8 cellular contexts compared by ENCODE assay signal in genomic region chr13:29369060-29369743, GRCh38.
DNase-seq lines count a peak whose midpoint lies in the region; ATAC-seq and TF ChIP-seq lines count a peak whose summit lies in the region.

No MANE protein-coding gene starts in this region.

- H3K27ac Mint-ChIP-seq in GM23338 = no peak overlapping the region
- H3K27ac Mint-ChIP-seq in memory B cell = no peak overlapping the region

- 0 out of 2 replicates have a peak, but pooled peaks cover 3% of the 10 kb centered on the region for H3K9me2 ChIP-seq in GM23338 (ENCODE audit: insufficient read depth)

- H3K27me3 ChIP-seq in GM23338 (ENCODE audit: insufficient read depth) = no peaks in the 10 kb centered on the region

- DNase-seq in AG09319 (ENCODE audit: extremely low read depth, low read depth) (no peak), GM23338 (ENCODE audit: low spot score) (peak; percentile 81), NOMO-1 (lab: John Stamatoyannopoulos, UW; ENCODE audit: unreplicated experiment in 2 of 2) (peak; percentile 93 to 100), choroid plexus epithelial cell (ENCODE audit: low read depth) (peak; percentile 72), memory B cell (ENCODE audit: low spot score in 2 of 2) (peak in 1 of 2 donors; percentile 39)
- no peak for DNase-seq in activated CD4-positive, alpha-beta T cell treated with anti-CD3 and anti-CD28 coated beads, Interleukin-2, amount 50 U/mL, for 4 hours

- H3K4me2 ChIP-seq in GM23338 = no peak overlapping the region

- H3K27me3 Mint-ChIP-seq in GM23338 (ENCODE audit: insufficient read depth, low read depth, poor library complexity) (peaks cover 1% of the 10 kb centered on the region), memory B cell (peaks cover 1% of the 10 kb centered on the region)

- H3K4me3 ChIP-seq in GM23338 (no peak overlapping the region), choroid plexus epithelial cell (ENCODE audit: low read depth, low read length) (no peak overlapping the region)

- no peaks in the 10 kb centered on the region for H4K20me1 ChIP-seq in GM23338 (replicated peaks; ENCODE audit: insufficient read depth)

- H3F3A ChIP-seq in GM23338 (replicated peaks; ENCODE audit: low read depth) = no peaks in the 10 kb centered on the region

- ATAC-seq in GM23338 (peak; percentile 85), memory B cell (ENCODE audit: low read depth) (peak; percentile 99), HG03196 (IDR thresholded peaks at IDR 0.05; ENCODE audit: unreplicated experiment) (no peak), GM21515 (IDR thresholded peaks at IDR 0.05; ENCODE audit: unreplicated experiment) (no peak)

- no peak overlapping the region for H3K27ac ChIP-seq in GM23338 (ENCODE audit: low read depth)

- H3K4me1 ChIP-seq in GM23338 (ENCODE audit: insufficient read depth) = no peaks in the 10 kb centered on the region

- H3K36me3 ChIP-seq in GM23338 (ENCODE audit: insufficient read depth) = no peaks in the 10 kb centered on the region

- H3K36me3 Mint-ChIP-seq in GM23338 (ENCODE audit: low read depth) (peaks cover 2% of the 10 kb centered on the region; the same call in 1 of the 3 replicates), memory B cell (no peaks in the 10 kb centered on the region)

- H3K79me2 ChIP-seq in GM23338 (replicated peaks; ENCODE audit: insufficient read depth) = no peaks in the 10 kb centered on the region

- peak; percentile 56 for TF ChIP-seq CTCF in AG09319 (IDR thresholded peaks at IDR 0.05; ENCODE audit: low read depth, low read length)
- TF ChIP-seq CTCF in GM23338 (conservative IDR thresholded peaks at IDR 0.05; ENCODE audit: low read depth in 2 of 2) = peak; percentile 74 to 76
- TF ChIP-seq CTCF in choroid plexus epithelial cell (conservative IDR thresholded peaks at IDR 0.05; ENCODE audit: low read depth, low read length) = peak; percentile 73

- H2AFZ ChIP-seq in GM23338 = no peak overlapping the region

- H3K4me1 Mint-ChIP-seq in GM23338 = no peaks in the 10 kb centered on the region; the same call in 2 of the 3 replicates
- peaks cover 3% of the 10 kb centered on the region for H3K4me1 Mint-ChIP-seq in memory B cell

- H3K9me3 Mint-ChIP-seq in GM23338 (peaks cover 11% of the 10 kb centered on the region), memory B cell (no peaks in the 10 kb centered on the region)

- no peak overlapping the region for H3K4me3 Mint-ChIP-seq in GM23338
- no peak overlapping the region for H3K4me3 Mint-ChIP-seq in memory B cell

TF ChIP-seq in GM23338, 12 proteins besides CTCF, POLR2A, EP300 and RAD21:
- no peak for TF ChIP-seq JUNB (IDR thresholded peaks at IDR 0.05; ENCODE audit: unreplicated experiment)
- no peak for TF ChIP-seq ZNF462 (CRISPR knock-in tag; IDR thresholded peaks at IDR 0.05)
- no peak for TF ChIP-seq EZH2 (IDR thresholded peaks at IDR 0.05; ENCODE audit: low read depth, unreplicated experiment)
- no peak for TF ChIP-seq ZNF114 (CRISPR knock-in tag; IDR thresholded peaks at IDR 0.05)

Comparison
In these comparisons a context has a peak if more than half of its experiments do, and no peak if none do; other contexts are left out.
1. DNase-seq: peak in GM23338 (single experiment), NOMO-1 (2 of 2) and choroid plexus epithelial cell (single experiment); none in AG09319 (single experiment) and activated CD4-positive, alpha-beta T cell treated with anti-CD3 and anti-CD28 coated beads, Interleukin-2, amount 50 U/mL, for 4 hours (0 of 2).
2. ATAC-seq: peak in GM23338 (single experiment) and memory B cell (single experiment); none in HG03196 (single experiment) and GM21515 (single experiment).
3. Peak in every context shown above with its lines, with median percentiles within 50 percentile points of each other: CTCF ChIP-seq.